In genomic region chr13:60162096-60162495, GRCh38 we compare ENCODE assay signal across 11 cellular contexts. TPM values are rescaled to one million over a fixed set of nuclear protein-coding genes. Genes with fewer than 3 reads are reported as not detected.
DNase-seq lines count a peak whose midpoint lies in the region; ATAC-seq, FAIRE-seq and TF ChIP-seq lines count a peak whose summit lies in the region.
"Had no signal": no experiment of that assay in that cellular context is flagged by ENCODE, and none has a peak within 500 bp of the region (broad histone marks: within the 10 kb centered on the region; RNA-seq: fewer than 3 reads in every experiment).

No MANE protein-coding gene starts in this region.

- H3K27me3 Mint-ChIP-seq in T-helper 2 cell treated with Interferon-gamma antibody and Interleukin-4, amounts not matched to agents 5 μg/mL and 100 μg/mL, for 36 hours (ENCODE audit: low read depth), result no peaks in the 10 kb centered on the region

- no peak overlapping the region for H3K4me3 ChIP-seq in AG10803 (ENCODE audit: low read length)
- no peak overlapping the region for H3K4me3 ChIP-seq in hepatocyte
- H3K4me3 ChIP-seq: body of pancreas had no signal

- H3K9me2 ChIP-seq in hepatocyte (replicated peaks; ENCODE audit: insufficient read depth), result no peaks in the 10 kb centered on the region

- H3K4me1 ChIP-seq in hepatocyte (ENCODE audit: insufficient read depth), result peaks cover 19% of the 10 kb centered on the region

- peak overlapping the region; percentile 85 for H3K4me2 ChIP-seq in hepatocyte

- no peak overlapping the region for H3K27ac ChIP-seq in hepatocyte
- H3K27ac ChIP-seq: body of pancreas, upper lobe of left lung had no signal

- peaks cover 38% of the 10 kb centered on the region for H3K79me2 ChIP-seq in hepatocyte

- peak; percentile 41 for FAIRE-seq in H54 (lab: Jason Lieb, UNC)

- no peak for ATAC-seq in HG03354 (IDR thresholded peaks at IDR 0.05; ENCODE audit: poor library complexity, severe bottlenecking, unreplicated experiment)
- no peak for ATAC-seq in HG03521 (IDR thresholded peaks at IDR 0.05; ENCODE audit: unreplicated experiment)
- ATAC-seq in HG03442 (IDR thresholded peaks at IDR 0.05; ENCODE audit: unreplicated experiment), result no peak
- ATAC-seq in HG03378 (IDR thresholded peaks at IDR 0.05; ENCODE audit: unreplicated experiment), result no peak
- ATAC-seq: body of pancreas had no signal

- H4K20me1 ChIP-seq in hepatocyte (ENCODE audit: insufficient read depth, poor library complexity, severe bottlenecking), result no peaks in the 10 kb centered on the region

- peaks cover 29% of the 10 kb centered on the region for H3K4me1 Mint-ChIP-seq in T-helper 2 cell treated with Interferon-gamma antibody and Interleukin-4, amounts not matched to agents 5 μg/mL and 100 μg/mL, for 36 hours (ENCODE audit: low read depth)

- no peaks in the 10 kb centered on the region for H3K27me3 ChIP-seq in hepatocyte
- H3K27me3 ChIP-seq: body of pancreas, upper lobe of left lung had no signal

- H3K4me3 Mint-ChIP-seq in T-helper 2 cell treated with Interferon-gamma antibody and Interleukin-4, amounts not matched to agents 5 μg/mL and 100 μg/mL, for 36 hours, result peak overlapping the region; percentile 92

- H3K36me3 Mint-ChIP-seq in T-helper 2 cell treated with Interferon-gamma antibody and Interleukin-4, amounts not matched to agents 5 μg/mL and 100 μg/mL, for 36 hours (ENCODE audit: low read depth), result peaks cover 28% of the 10 kb centered on the region

- H3K9me3 ChIP-seq in hepatocyte (ENCODE audit: low read depth), result no peaks in the 10 kb centered on the region
- H3K9me3 ChIP-seq: body of pancreas, upper lobe of left lung had no signal

- peaks cover 5% of the 10 kb centered on the region for H3K9me3 Mint-ChIP-seq in T-helper 2 cell treated with Interferon-gamma antibody and Interleukin-4, amounts not matched to agents 5 μg/mL and 100 μg/mL, for 36 hours

- H3K27ac Mint-ChIP-seq in T-helper 2 cell treated with Interferon-gamma antibody and Interleukin-4, amounts not matched to agents 5 μg/mL and 100 μg/mL, for 36 hours, result no peak overlapping the region

- no peaks in the 10 kb centered on the region for H3K36me3 ChIP-seq in hepatocyte (replicated peaks; ENCODE audit: insufficient read depth, low read depth)
- H3K36me3 ChIP-seq: upper lobe of left lung had no signal

- no peak for TF ChIP-seq CTCF in AG10803 (conservative IDR thresholded peaks at IDR 0.05; ENCODE audit: low read length)
- no peak for TF ChIP-seq CTCF in hepatocyte (IDR thresholded peaks at IDR 0.05; ENCODE audit: poor library complexity)

- no peak overlapping the region for H2AFZ ChIP-seq in hepatocyte

- DNase-seq in AG10803 (ENCODE audit: low read depth) (peak; percentile 25), H54 (ENCODE audit: insufficient read length, low spot score) (no peak), hepatocyte (ENCODE audit: low spot score) (no peak)
- no peak for DNase-seq in T-helper 2 cell treated with Interferon-gamma antibody and Interleukin-4, amounts not matched to agents 5 μg/mL and 100 μg/mL, for 36 hours (ENCODE audit: low spot score)
- DNase-seq: activated CD4-positive, alpha-beta T cell treated with anti-CD3 and anti-CD28 coated beads for 1 hour; body of pancreas; upper lobe of left lung had no signal

- no peak for TF ChIP-seq POLR2A in H54 (IDR thresholded peaks at IDR 0.05; ENCODE audit: low read depth, low read length)

RNA-seq across cellular contexts. Expression of gene DIAPH3, which starts 1.6 kb away (rescaled TPM):
- total RNA-seq in hepatocyte, result 7.3 and 7.9 TPM in 2 replicates
- 4.7 and 7.4 TPM in 2 replicates for polyA plus RNA-seq in hepatocyte
